9 cellular contexts compared by ENCODE assay signal in genomic region chr22:41910599-41911291, GRCh38. TPM values are rescaled to one million over a fixed set of nuclear protein-coding genes. Genes with fewer than 3 reads are reported as not detected.
DNase-seq lines count a peak whose midpoint lies in the region; ATAC-seq, FAIRE-seq and TF ChIP-seq lines count a peak whose summit lies in the region.
"Had no signal": no experiment of that assay in that cellular context is flagged by ENCODE, and none has a peak within 500 bp of the region (broad histone marks: within the 10 kb centered on the region; RNA-seq: fewer than 3 reads in every experiment).

No MANE protein-coding gene starts in this region.

- H3K36me3 ChIP-seq in parathyroid adenoma (ENCODE audit: control insufficient read depth, insufficient read depth, low read length) = no peaks in the 10 kb centered on the region

- FAIRE-seq in RCC 7860 (lab: Jason Lieb, UNC) = no peak
- FAIRE-seq: colon had no signal

- POLR2A ChIA-PET in activated CD4-positive, alpha-beta T cell treated with anti-CD3 and anti-CD28 coated beads, Interleukin-2, amount 10 ng/mL, durations not matched to agents 7 days and 5 days (lab: Charles Lee) = no interaction called here

- CTCF ChIA-PET in activated CD4-positive, alpha-beta T cell treated with anti-CD3 and anti-CD28 coated beads, Interleukin-2, amount 10 ng/mL, durations not matched to agents 7 days and 5 days (lab: Charles Lee) = interaction anchor here (0.6 to 1.0 kb wide), 3 partner anchors 30 to 485 kb away, joined by 3 read pairs; no protein-coding TSS in a partner anchor

- no peaks in the 10 kb centered on the region for H3K9me3 ChIP-seq in parathyroid adenoma (ENCODE audit: control insufficient read depth, low read length)

- no peak overlapping the region for H2AFZ ChIP-seq in parathyroid adenoma

- H3K4me2 ChIP-seq in parathyroid adenoma (ENCODE audit: low read length) = peak overlapping the region; percentile 40

- H3K36me3 Mint-ChIP-seq in activated CD4-positive, alpha-beta T cell treated with anti-CD3 and anti-CD28 coated beads, Interleukin-2, amount 10 ng/mL, durations not matched to agents 7 days and 5 days (ENCODE audit: low read depth) = peaks cover 4% of the 10 kb centered on the region

- H3K27ac Mint-ChIP-seq in activated CD4-positive, alpha-beta T cell treated with anti-CD3 and anti-CD28 coated beads, Interleukin-2, amount 10 ng/mL, durations not matched to agents 7 days and 5 days = no peak overlapping the region

- H3K79me2 ChIP-seq in parathyroid adenoma = no peaks in the 10 kb centered on the region

- H3K27me3 Mint-ChIP-seq in activated CD4-positive, alpha-beta T cell treated with anti-CD3 and anti-CD28 coated beads, Interleukin-2, amount 10 ng/mL, durations not matched to agents 7 days and 5 days = peaks cover 38% of the 10 kb centered on the region

- TF ChIP-seq CTCF in fibroblast of the aortic adventitia (IDR thresholded peaks at IDR 0.05; ENCODE audit: insufficient read depth, low read length) (no peak), parathyroid adenoma (IDR thresholded peaks at IDR 0.05) (no peak)

- H3K27me3 ChIP-seq in parathyroid adenoma (ENCODE audit: control insufficient read depth, insufficient read depth, low read length) = peaks cover 4% of the 10 kb centered on the region

- H3K4me1 Mint-ChIP-seq in activated CD4-positive, alpha-beta T cell treated with anti-CD3 and anti-CD28 coated beads, Interleukin-2, amount 10 ng/mL, durations not matched to agents 7 days and 5 days = peaks cover 30% of the 10 kb centered on the region

- H3K27ac ChIP-seq in parathyroid adenoma = no peak overlapping the region

- no peaks in the 10 kb centered on the region for H3K9me3 Mint-ChIP-seq in activated CD4-positive, alpha-beta T cell treated with anti-CD3 and anti-CD28 coated beads, Interleukin-2, amount 10 ng/mL, durations not matched to agents 7 days and 5 days

- DNase-seq in ELR (ENCODE audit: low read depth) = peak; percentile 42
- DNase-seq in activated CD4-positive, alpha-beta T cell treated with anti-CD3 and anti-CD28 coated beads, Interleukin-2, amount 10 ng/mL, durations not matched to agents 7 days and 5 days = peak; percentile 26
- DNase-seq in fibroblast of the aortic adventitia (ENCODE audit: low read depth) = peak; percentile 17
- DNase-seq in effector CD4-positive, alpha-beta T cell = no peak
- DNase-seq in RCC 7860 (ENCODE audit: low spot score) = no peak

- ATAC-seq in HG03469 (IDR thresholded peaks at IDR 0.05; ENCODE audit: unreplicated experiment) (no peak), GM19324 (IDR thresholded peaks at IDR 0.05; ENCODE audit: low FRiP score, unreplicated experiment) (no peak)

- H3K4me3 Mint-ChIP-seq in activated CD4-positive, alpha-beta T cell treated with anti-CD3 and anti-CD28 coated beads, Interleukin-2, amount 10 ng/mL, durations not matched to agents 7 days and 5 days = no peak overlapping the region

- H3K9ac ChIP-seq in parathyroid adenoma = no peak overlapping the region

- peaks cover 2% of the 10 kb centered on the region for H3K4me1 ChIP-seq in parathyroid adenoma

- peak overlapping the region; percentile 28 for H3K4me3 ChIP-seq in fibroblast of the aortic adventitia (ENCODE audit: low read depth, low read length)
- H3K4me3 ChIP-seq in parathyroid adenoma (ENCODE audit: low read depth, low read length) = no peak overlapping the region

RNA-seq across cellular contexts. Expression of gene SHISA8, which starts 4.1 kb away (rescaled TPM):
- total RNA-seq in activated CD4-positive, alpha-beta T cell treated with anti-CD3 and anti-CD28 coated beads, Interleukin-2, amount 10 ng/mL, durations not matched to agents 7 days and 5 days = not detected
- not detected in 2 replicates for total RNA-seq in fibroblast of the aortic adventitia (ENCODE audit: low replicate concordance)

RNA-seq across cellular contexts. Expression of gene TNFRSF13C, which starts 15.9 kb away (rescaled TPM):
- total RNA-seq in activated CD4-positive, alpha-beta T cell treated with anti-CD3 and anti-CD28 coated beads, Interleukin-2, amount 10 ng/mL, durations not matched to agents 7 days and 5 days = 1 to 10 TPM; 1.3 to 1.7 TPM
- total RNA-seq in fibroblast of the aortic adventitia (ENCODE audit: low replicate concordance) = 0.08 and 0.18 TPM in 2 replicates

RNA-seq across cellular contexts. Expression of gene CENPM, which starts 36.2 kb away (rescaled TPM):
- 10 to 100 TPM; 76.6 to 92.0 TPM for total RNA-seq in activated CD4-positive, alpha-beta T cell treated with anti-CD3 and anti-CD28 coated beads, Interleukin-2, amount 10 ng/mL, durations not matched to agents 7 days and 5 days
- 1.1 and 16.9 TPM in 2 replicates for total RNA-seq in fibroblast of the aortic adventitia (ENCODE audit: low replicate concordance)

RNA-seq across cellular contexts. Expression of gene SEPTIN3, which starts 58.5 kb away (rescaled TPM):
- total RNA-seq in activated CD4-positive, alpha-beta T cell treated with anti-CD3 and anti-CD28 coated beads, Interleukin-2, amount 10 ng/mL, durations not matched to agents 7 days and 5 days = 1 to 10 TPM; 1.4 to 1.6 TPM
- total RNA-seq in fibroblast of the aortic adventitia (ENCODE audit: low replicate concordance) = 0.65 TPM in 1 of 2 replicates, not detected in the other

Comparison
In these comparisons a context has a peak if more than half of its experiments do, and no peak if none do; other contexts are left out.
1. DNase-seq: peak in ELR (single experiment), activated CD4-positive, alpha-beta T cell treated with anti-CD3 and anti-CD28 coated beads, Interleukin-2, amount 10 ng/mL, durations not matched to agents 7 days and 5 days (single experiment) and fibroblast of the aortic adventitia (single experiment); none in effector CD4-positive, alpha-beta T cell (single experiment) and RCC 7860 (single experiment).